ENCODE assay signal across 8 cellular contexts in genomic region chr20:49534314-49534713, GRCh38. TPM values are rescaled to one million over a fixed set of nuclear protein-coding genes. Genes with fewer than 3 reads are reported as not detected.
A peak's percentile ranks its signal among the peaks of the same experiment; 100 is the strongest.
DNase-seq lines count a peak whose midpoint lies in the region; ATAC-seq, FAIRE-seq and TF ChIP-seq lines count a peak whose summit lies in the region.

No MANE protein-coding gene starts in this region.

- no peak for TF ChIP-seq EP300 in H1 (IDR thresholded peaks at IDR 0.05; ENCODE audit: borderline replicate concordance in 1 of 2, low read depth in 2 of 2, low read length in 2 of 2)

- H2BK15ac ChIP-seq in H1 (ENCODE audit: low read length) = no peak overlapping the region

- H3K9ac ChIP-seq in H1 (replicated peaks in 1 of 4; ENCODE audit: extremely low read depth in 1 of 4, low read depth in 3 of 4, low read length in 3 of 4) = no peak overlapping the region

- no peaks in the 10 kb centered on the region for H4K20me1 ChIP-seq in H1 (replicated peaks in 1 of 2; ENCODE audit: control insufficient read depth in 1 of 2, insufficient read depth in 2 of 2, low read length in 2 of 2)

- no peaks in the 10 kb centered on the region for H3K9me3 Mint-ChIP-seq in Caco-2 (ENCODE audit: unreplicated experiment)
- H3K9me3 Mint-ChIP-seq in activated CD4-positive, alpha-beta memory T cell treated with anti-CD3 and anti-CD28 coated beads, Interleukin-2, amount 10 ng/mL, durations not matched to agents 7 days and 5 days = peaks cover 2% of the 10 kb centered on the region
- no peaks in the 10 kb centered on the region for H3K9me3 Mint-ChIP-seq in stimulated activated naive B cell treated with anti-CD40 and anti-IgM and Interleukin-4, amounts not matched to agents 10 μg/mL and 1 μg/mL and 100 μg/mL, for 72 hours

- 55% methylated on average over 3 of the region's 3 CpGs; no CpG with 5 or more reads in 1 of the 2 experiments for WGBS in H1 (ENCODE audit: extremely low coverage in 1 of 2, insufficient coverage in 1 of 2, insufficient read length in 1 of 2, insufficient replicate concordance in 2 of 2, low coverage in 1 of 2, low lambda C conversion rate in 2 of 2, missing lambda C conversion rate in 1 of 2), 2 experiments

- H3K27me3 ChIP-seq in Caco-2 (replicated peaks; ENCODE audit: control insufficient read depth, insufficient read depth, low read length) = no peaks in the 10 kb centered on the region
- no peaks in the 10 kb centered on the region for H3K27me3 ChIP-seq in H1 (replicated peaks in 1 of 4; ENCODE audit: control insufficient read depth in 3 of 4, extremely low read depth in 1 of 4, insufficient read depth in 3 of 4, low read length in 3 of 4)

- no peaks in the 10 kb centered on the region for H3K79me1 ChIP-seq in H1 (ENCODE audit: low read depth, low read length)

- H3K18ac ChIP-seq in H1 (ENCODE audit: extremely low read depth, low read length) = no peak overlapping the region

- peaks cover 4% of the 10 kb centered on the region; the same call in 1 of the 2 replicates for H3K9me3 ChIP-seq in Caco-2
- H3K9me3 ChIP-seq in H1 (ENCODE audit: insufficient read depth in 2 of 2, low read depth in 1 of 2, low read length in 1 of 2) = no peaks in the 10 kb centered on the region

- CTCF ChIA-PET in Caco-2 (lab: Charles Lee) (interaction anchor here (0.6 to 1.4 kb wide), 4 partner anchors 23 to 74 kb away, joined by 3 read pairs; no protein-coding TSS in a partner anchor), H1 (lab: Charles Lee; ENCODE audit: partially characterized antibody) (interaction anchor here (0.5 to 2.5 kb wide), 21 partner anchors 9 to 365 kb away, joined by 3 to 23 read pairs (median 3); no protein-coding TSS in a partner anchor)
- CTCF ChIA-PET in activated CD4-positive, alpha-beta memory T cell treated with anti-CD3 and anti-CD28 coated beads, Interleukin-2, amount 10 ng/mL, durations not matched to agents 7 days and 5 days (lab: Charles Lee) = interaction anchor here (0.6 to 2.9 kb wide), 21 partner anchors 8 to 382 kb away, joined by 3 to 30 read pairs (median 5); no protein-coding TSS in a partner anchor

- H3K27ac Mint-ChIP-seq in Caco-2 (ENCODE audit: unreplicated experiment) = no peak overlapping the region
- peak overlapping the region; percentile 89 for H3K27ac Mint-ChIP-seq in activated CD4-positive, alpha-beta memory T cell treated with anti-CD3 and anti-CD28 coated beads, Interleukin-2, amount 10 ng/mL, durations not matched to agents 7 days and 5 days
- peak overlapping the region; percentile 6 for H3K27ac Mint-ChIP-seq in stimulated activated naive B cell treated with anti-CD40 and anti-IgM and Interleukin-4, amounts not matched to agents 10 μg/mL and 1 μg/mL and 100 μg/mL, for 72 hours

- H4K91ac ChIP-seq in H1 (replicated peaks; ENCODE audit: insufficient read length, low read length) = no peak overlapping the region

- H3K4me2 ChIP-seq in H1 (ENCODE audit: insufficient read depth in 1 of 2, low read depth in 2 of 2, low read length in 2 of 2) = no peak overlapping the region

- no peak overlapping the region for H4K8ac ChIP-seq in H1 (ENCODE audit: extremely low read depth, insufficient read depth, low read length)

- H2BK5ac ChIP-seq in H1 (ENCODE audit: low read depth, low read length) = no peak overlapping the region

- no peak overlapping the region for H3K23ac ChIP-seq in H1 (ENCODE audit: insufficient read length)

- H3K4me3 ChIP-seq in Caco-2 (ENCODE audit: low read depth, low read length) (no peak overlapping the region), H1 (ENCODE audit: extremely low read depth in 1 of 4, insufficient read depth in 2 of 4, low read depth in 3 of 4, low read length in 4 of 4) (no peak overlapping the region)

- H3K14ac ChIP-seq in H1 (ENCODE audit: insufficient read length) = no peak overlapping the region

- no peak overlapping the region for H2BK120ac ChIP-seq in H1 (replicated peaks; ENCODE audit: low read depth, low read length)

- BruUV-seq in Caco-2 (replicated peaks; lab: Mats Ljungman, UMichigan) = no TSS peak

- H3K23me2 ChIP-seq in H1 (ENCODE audit: low read depth, low read length) = no peaks in the 10 kb centered on the region

- no peaks in the 10 kb centered on the region for H3K79me2 ChIP-seq in H1 (ENCODE audit: control insufficient read depth in 1 of 2, insufficient read depth in 2 of 2, low read length in 2 of 2)

- no peak overlapping the region for H2AK5ac ChIP-seq in H1 (ENCODE audit: low read depth, low read length)

- no peak overlapping the region for H2BK12ac ChIP-seq in H1 (ENCODE audit: low read depth, low read length)

- TF ChIP-seq RAD21 in H1 (IDR thresholded peaks at IDR 0.05 in 1 of 2, conservative IDR thresholded peaks at IDR 0.05 in 1 of 2; ENCODE audit: low read depth in 2 of 2, low read length in 2 of 2) = peak; percentile 73 to 80

- no peaks in the 10 kb centered on the region for H3K36me3 ChIP-seq in Caco-2 (ENCODE audit: control insufficient read depth, insufficient read depth, low read length)
- peaks cover 2 to 20% (median 8%) of the 10 kb centered on the region in 4 experiments; a peak in 4 of 8 replicates for H3K36me3 ChIP-seq in H1 (ENCODE audit: control insufficient read depth in 2 of 4, insufficient read depth in 4 of 4, low read length in 3 of 4)

- intact Hi-C loops in Caco-2 (cut with micrococcal nuclease; ENCODE audit: unreplicated experiment) = loop anchor here (1.0 kb wide), 2 partner anchors 26 to 200 kb away; no protein-coding TSS in a partner anchor

- peak; percentile 43 for ATAC-seq in HG02885 (IDR thresholded peaks at IDR 0.05; ENCODE audit: poor library complexity, unreplicated experiment)
- peak; percentile 59 to 60 for ATAC-seq in stimulated activated naive B cell treated with anti-CD40 and anti-IgM and Interleukin-4, amounts not matched to agents 10 μg/mL and 1 μg/mL and 100 μg/mL, for 72 hours (replicated peaks)
- ATAC-seq in GM18858 (IDR thresholded peaks at IDR 0.05; ENCODE audit: unreplicated experiment) = no peak

- no peaks in the 10 kb centered on the region for H3K36me3 Mint-ChIP-seq in Caco-2 (ENCODE audit: insufficient read depth, unreplicated experiment)
- peaks cover 2% of the 10 kb centered on the region for H3K36me3 Mint-ChIP-seq in activated CD4-positive, alpha-beta memory T cell treated with anti-CD3 and anti-CD28 coated beads, Interleukin-2, amount 10 ng/mL, durations not matched to agents 7 days and 5 days (ENCODE audit: low read depth)
- no peaks in the 10 kb centered on the region for H3K36me3 Mint-ChIP-seq in stimulated activated naive B cell treated with anti-CD40 and anti-IgM and Interleukin-4, amounts not matched to agents 10 μg/mL and 1 μg/mL and 100 μg/mL, for 72 hours

- no peaks in the 10 kb centered on the region for H3K4me1 Mint-ChIP-seq in Caco-2 (ENCODE audit: low read depth, unreplicated experiment)
- H3K4me1 Mint-ChIP-seq in activated CD4-positive, alpha-beta memory T cell treated with anti-CD3 and anti-CD28 coated beads, Interleukin-2, amount 10 ng/mL, durations not matched to agents 7 days and 5 days = peaks cover 31% of the 10 kb centered on the region
- peaks cover 6 to 16% of the 10 kb centered on the region in 2 donors for H3K4me1 Mint-ChIP-seq in stimulated activated naive B cell treated with anti-CD40 and anti-IgM and Interleukin-4, amounts not matched to agents 10 μg/mL and 1 μg/mL and 100 μg/mL, for 72 hours

- H2AFZ ChIP-seq in H1 (ENCODE audit: low read length) = no peak overlapping the region

- no peak overlapping the region for H2BK20ac ChIP-seq in H1 (ENCODE audit: low read length)

- H3K4me1 ChIP-seq in Caco-2 = no peaks in the 10 kb centered on the region
- H3K4me1 ChIP-seq in H1 (replicated peaks in 1 of 4; ENCODE audit: control insufficient read depth in 3 of 4, insufficient read depth in 4 of 4, low read length in 3 of 4) = no peaks in the 10 kb centered on the region

- no peak overlapping the region for H3K4me3 Mint-ChIP-seq in Caco-2 (ENCODE audit: unreplicated experiment)
- peak overlapping the region; percentile 42 for H3K4me3 Mint-ChIP-seq in activated CD4-positive, alpha-beta memory T cell treated with anti-CD3 and anti-CD28 coated beads, Interleukin-2, amount 10 ng/mL, durations not matched to agents 7 days and 5 days
- H3K4me3 Mint-ChIP-seq in stimulated activated naive B cell treated with anti-CD40 and anti-IgM and Interleukin-4, amounts not matched to agents 10 μg/mL and 1 μg/mL and 100 μg/mL, for 72 hours = no peak overlapping the region

- H3K4ac ChIP-seq in H1 (replicated peaks; ENCODE audit: insufficient read length, low read depth, low read length) = no peak overlapping the region

- DNase-seq in Caco-2 = peak; percentile 81 to 88
- DNase-seq in NCI-H82 (lab: John Stamatoyannopoulos, UW) = peak; percentile 91
- peak; percentile 75 for DNase-seq in activated CD4-positive, alpha-beta memory T cell treated with anti-CD3 and anti-CD28 coated beads, Interleukin-2, amount 10 ng/mL, durations not matched to agents 7 days and 5 days
- DNase-seq in H1 (ENCODE audit: low read depth in 1 of 2, low spot score in 2 of 2) = peak in 1 of 2 experiments; percentile 85
- peak; percentile 75 for DNase-seq in myocyte (ENCODE audit: low read depth)
- peak; percentile 36 for DNase-seq in stimulated activated naive B cell treated with anti-CD40 and anti-IgM and Interleukin-4, amounts not matched to agents 10 μg/mL and 1 μg/mL and 100 μg/mL, for 72 hours

- H3K27ac ChIP-seq in H1 (ENCODE audit: low read depth, low read length) = no peak overlapping the region

- peaks cover 4% of the 10 kb centered on the region for H3K27me3 Mint-ChIP-seq in Caco-2 (ENCODE audit: insufficient read depth, unreplicated experiment)
- H3K27me3 Mint-ChIP-seq in activated CD4-positive, alpha-beta memory T cell treated with anti-CD3 and anti-CD28 coated beads, Interleukin-2, amount 10 ng/mL, durations not matched to agents 7 days and 5 days = peaks cover 17% of the 10 kb centered on the region
- H3K27me3 Mint-ChIP-seq in stimulated activated naive B cell treated with anti-CD40 and anti-IgM and Interleukin-4, amounts not matched to agents 10 μg/mL and 1 μg/mL and 100 μg/mL, for 72 hours = peaks cover 14 to 16% of the 10 kb centered on the region in 2 donors

- peak; percentile 89 for FAIRE-seq in H1 (lab: Jason Lieb, UNC)

- H3K56ac ChIP-seq in H1 (replicated peaks; ENCODE audit: insufficient read length, low read depth, low read length) = no peak overlapping the region

- TF ChIP-seq CTCF in Caco-2 (IDR thresholded peaks at IDR 0.05; ENCODE audit: insufficient read depth in 1 of 2, low read depth in 1 of 2, low read length in 1 of 2, severe bottlenecking in 1 of 2, unreplicated experiment in 1 of 2) = peak; percentile 93 to 99
- peak; percentile 48 to 85 (median 81) for TF ChIP-seq CTCF in H1 (IDR thresholded peaks at IDR 0.05; ENCODE audit: control extremely low read depth in 1 of 3, insufficient read depth in 1 of 3, low read depth in 1 of 3, low read length in 3 of 3)

- H4K5ac ChIP-seq in H1 (ENCODE audit: insufficient read length, low read depth, low read length) = no peak overlapping the region

- no peak for TF ChIP-seq POLR2A in H1 (IDR thresholded peaks at IDR 0.05; ENCODE audit: control extremely low read depth in 1 of 2, low read depth in 2 of 2, low read length in 2 of 2)

- POLR2A ChIA-PET in Caco-2 (lab: Charles Lee) = no interaction called here
- POLR2A ChIA-PET in activated CD4-positive, alpha-beta memory T cell treated with anti-CD3 and anti-CD28 coated beads, Interleukin-2, amount 10 ng/mL, durations not matched to agents 7 days and 5 days (lab: Charles Lee) = interaction anchor here (0.6 to 1.2 kb wide), 11 partner anchors 12 to 318 kb away, joined by 3 to 7 read pairs (median 4); no protein-coding TSS in a partner anchor
- POLR2A ChIA-PET in H1 (lab: Charles Lee; ENCODE audit: partially characterized antibody) = no interaction called here

RNA-seq across cellular contexts. Expression of gene PTGIS, which starts 33.6 kb away (rescaled TPM):
- total RNA-seq in Caco-2 (2022) (1.9 and 2.7 TPM in 2 replicates), myocyte (1.2 and 1.5 TPM in 2 replicates)
- 1 to 10 TPM; 1.6 to 2.8 TPM for total RNA-seq in activated CD4-positive, alpha-beta memory T cell treated with anti-CD3 and anti-CD28 coated beads, Interleukin-2, amount 10 ng/mL, durations not matched to agents 7 days and 5 days
- 35.5 and 40.2 TPM in 2 replicates for total RNA-seq in H1 (2021; fragmentation: NEBNext Ultra II Directional; extraction: Animal tissue kit (Norgen Biotek cat#: 25700))
- 29.9 and 44.0 TPM in 2 replicates for polyA plus RNA-seq in H1 (2011; rRNA removed)
- 29.9 TPM for polyA plus RNA-seq in H1 (2011; cell fraction: cytosol; rRNA removed)
- 37.9 TPM for polyA plus RNA-seq in H1 (2011; cell fraction: nucleus; rRNA removed)
- 22.4 to 30.7 TPM (median 23.3 TPM) in 4 replicates for polyA plus RNA-seq in H1 (2012, experiment 1 of 2)
- polyA plus RNA-seq in H1 (2012, experiment 2 of 2) = 22.9 TPM
- 23.7 TPM for polyA plus RNA-seq in H1 (2013, experiment 1 of 2)
- 26.0 TPM for polyA plus RNA-seq in H1 (2013, experiment 2 of 2)
- polyA minus RNA-seq in H1 (2011; rRNA and poly(A)+ RNA removed) = 34.2 and 40.8 TPM in 2 replicates
- 28.5 TPM for polyA minus RNA-seq in H1 (2011; cell fraction: cytosol; rRNA and poly(A)+ RNA removed)
- 16.2 TPM for polyA minus RNA-seq in H1 (2011; cell fraction: nucleus; rRNA and poly(A)+ RNA removed)
- polyA plus RNA-seq in myocyte (2012) = 4.2 TPM

RNA-seq across cellular contexts. Expression of gene KCNB1, which starts 51.8 kb away (rescaled TPM):
- total RNA-seq in Caco-2 (2022) (0.09 TPM in 1 of 2 replicates, not detected in the other), myocyte (6.1 and 9.0 TPM in 2 replicates)
- under 1 TPM in 1 of 2 experiments, not detected in 1; 0.05 TPM for total RNA-seq in activated CD4-positive, alpha-beta memory T cell treated with anti-CD3 and anti-CD28 coated beads, Interleukin-2, amount 10 ng/mL, durations not matched to agents 7 days and 5 days
- total RNA-seq in H1 (2021; fragmentation: NEBNext Ultra II Directional; extraction: Animal tissue kit (Norgen Biotek cat#: 25700)) = 0.58 and 0.59 TPM in 2 replicates
- polyA plus RNA-seq in H1 (2011; rRNA removed) = 0.47 and 0.67 TPM in 2 replicates
- 0.56 TPM for polyA plus RNA-seq in H1 (2011; cell fraction: cytosol; rRNA removed)
- polyA plus RNA-seq in H1 (2011; cell fraction: nucleus; rRNA removed) = 1.0 TPM
- 0.54 to 4.4 TPM (median 0.65 TPM) in 4 replicates for polyA plus RNA-seq in H1 (2012, experiment 1 of 2)
- polyA plus RNA-seq in H1 (2012, experiment 2 of 2) = 0.12 TPM
- 0.28 TPM for polyA plus RNA-seq in H1 (2013, experiment 1 of 2)
- polyA plus RNA-seq in H1 (2013, experiment 2 of 2) = 0.35 TPM
- polyA minus RNA-seq in H1 (2011; rRNA and poly(A)+ RNA removed) = 1.7 and 6.4 TPM in 2 replicates
- polyA minus RNA-seq in H1 (2011; cell fraction: cytosol; rRNA and poly(A)+ RNA removed) = 1.4 TPM
- 1.7 TPM for polyA minus RNA-seq in H1 (2011; cell fraction: nucleus; rRNA and poly(A)+ RNA removed)
- 10.9 TPM for polyA plus RNA-seq in myocyte (2012)
